ENCODE assay signal across 8 cellular contexts in the genomic region with DNA sequence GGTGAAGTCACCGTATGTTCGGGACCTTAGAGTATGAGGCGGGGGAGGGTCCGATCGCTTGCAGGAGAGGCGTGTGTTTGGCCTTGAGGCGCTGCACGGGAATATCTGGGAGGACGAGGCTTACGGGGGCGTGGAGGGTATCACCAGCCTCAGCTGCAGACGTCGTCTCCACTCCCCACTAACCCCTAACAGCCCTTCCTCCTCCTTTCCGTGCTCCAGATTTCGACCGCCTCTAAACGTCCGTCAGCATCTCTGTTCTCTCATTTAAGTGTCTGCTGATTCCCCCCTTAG. TPM values are rescaled to one million over a fixed set of nuclear protein-coding genes. Genes with fewer than 3 reads are reported as not detected.
DNase-seq lines count a peak whose midpoint lies in the region; ATAC-seq, FAIRE-seq and TF ChIP-seq lines count a peak whose summit lies in the region.

No MANE protein-coding gene starts in this region.

- H2AFZ ChIP-seq in mesenchymal stem cell (ENCODE audit: low read depth, low read length) = peak overlapping the region; percentile 73

- H4K91ac ChIP-seq in mesenchymal stem cell (ENCODE audit: low read length) = no peak overlapping the region

- H3K9ac ChIP-seq in mesenchymal stem cell (ENCODE audit: low read length) = peak overlapping the region; percentile 91

- H2BK12ac ChIP-seq in mesenchymal stem cell (ENCODE audit: low read length in 2 of 2) = no peak overlapping the region

- H2AK5ac ChIP-seq in mesenchymal stem cell (ENCODE audit: low read length, severe bottlenecking) = no peak overlapping the region

- peaks cover 9% of the 10 kb centered on the region for H3K27me3 Mint-ChIP-seq in CD4-positive, CD25-positive, alpha-beta regulatory T cell

- peak overlapping the region; percentile 94 to 99 (median 94) for H3K4me3 Mint-ChIP-seq in CD4-positive, CD25-positive, alpha-beta regulatory T cell

- peak overlapping the region in 1 of 2 experiments; percentile 71 for H3K14ac ChIP-seq in mesenchymal stem cell (ENCODE audit: low read length in 2 of 2)

- H2BK5ac ChIP-seq in mesenchymal stem cell (ENCODE audit: low read depth, low read length, poor library complexity, severe bottlenecking) = no peak overlapping the region

- H4K8ac ChIP-seq in mesenchymal stem cell (ENCODE audit: low read length) = no peak overlapping the region

- H3K4me2 ChIP-seq in mesenchymal stem cell (ENCODE audit: low read length, poor library complexity, severe bottlenecking) = peak overlapping the region; percentile 57

- FAIRE-seq in bronchial epithelial cell (lab: Jason Lieb, UNC) = no peak

- H3K36me3 ChIP-seq in CD4-positive, CD25-positive, alpha-beta regulatory T cell (ENCODE audit: control insufficient read depth, insufficient read depth, low read length) = peaks cover 14% of the 10 kb centered on the region
- H3K36me3 ChIP-seq in bronchial epithelial cell (ENCODE audit: control insufficient read depth, insufficient read depth, low read length) (peaks cover 4% of the 10 kb centered on the region), mesenchymal stem cell (ENCODE audit: control insufficient read depth in 1 of 2, insufficient read depth in 2 of 2, low read depth in 1 of 2, low read length in 2 of 2) (peaks cover 17 to 22% of the 10 kb centered on the region in 2 experiments)

- WGBS in mesenchymal stem cell = 0% methylated on average over 8 of the region's 18 CpGs

- no peak for DNase-seq in CD4-positive, CD25-positive, alpha-beta regulatory T cell
- DNase-seq in HuH-7 (ENCODE audit: low spot score) = peak; percentile 32
- no peak for DNase-seq in bronchial epithelial cell (ENCODE audit: low read depth)
- no peak for DNase-seq in mesenchymal stem cell
- DNase-seq in cerebellar cortex (ENCODE audit: low spot score) = no peak

- H2BK15ac ChIP-seq in mesenchymal stem cell (ENCODE audit: low read depth, poor library complexity, severe bottlenecking) = no peak overlapping the region

- no peaks in the 10 kb centered on the region for H3K27me3 ChIP-seq in CD4-positive, CD25-positive, alpha-beta regulatory T cell (ENCODE audit: control insufficient read depth, insufficient read depth, low read length)
- no peaks in the 10 kb centered on the region for H3K27me3 ChIP-seq in bronchial epithelial cell (ENCODE audit: control insufficient read depth, insufficient read depth, low read length)
- no peaks in the 10 kb centered on the region for H3K27me3 ChIP-seq in mesenchymal stem cell (ENCODE audit: control insufficient read depth in 1 of 2, insufficient read depth in 1 of 2, low read length in 2 of 2)

- no peak for ATAC-seq in CD4-positive, CD25-positive, alpha-beta regulatory T cell (ENCODE audit: low read depth in 2 of 2)
- no peak for ATAC-seq in GM21447 (IDR thresholded peaks at IDR 0.05; ENCODE audit: unreplicated experiment)
- ATAC-seq in HG03175 (IDR thresholded peaks at IDR 0.05; ENCODE audit: unreplicated experiment) = no peak
- no peak for ATAC-seq in activated CD4-positive, CD25-positive, alpha-beta regulatory T cell treated with anti-CD3 and anti-CD28 coated beads, Interleukin-2, amount 50 U/mL, for 24 hours

- peaks cover 15% of the 10 kb centered on the region for H3K4me1 ChIP-seq in CD4-positive, CD25-positive, alpha-beta regulatory T cell (ENCODE audit: control insufficient read depth, insufficient read depth, low read length, poor library complexity, severe bottlenecking)
- H3K4me1 ChIP-seq in mesenchymal stem cell (ENCODE audit: control insufficient read depth, insufficient read depth, low read depth, low read length) = peaks cover 5% of the 10 kb centered on the region

- peaks cover 0 to 4% (median 1%) of the 10 kb centered on the region in 7 donors for H3K9me3 Mint-ChIP-seq in CD4-positive, CD25-positive, alpha-beta regulatory T cell

- peak overlapping the region in 1 of 2 experiments; percentile 98 for H3K18ac ChIP-seq in mesenchymal stem cell (ENCODE audit: low read depth in 1 of 2, low read length in 2 of 2)

- H3K79me1 ChIP-seq in mesenchymal stem cell (replicated peaks; ENCODE audit: low read length, poor library complexity, severe bottlenecking) = peaks cover 6% of the 10 kb centered on the region

- no peak overlapping the region for H2BK120ac ChIP-seq in mesenchymal stem cell (ENCODE audit: low read depth, low read length)

- peak overlapping the region; percentile 78 for H3K27ac ChIP-seq in CD4-positive, CD25-positive, alpha-beta regulatory T cell (ENCODE audit: insufficient read depth, low read length, poor library complexity, severe bottlenecking)
- H3K27ac ChIP-seq in mesenchymal stem cell (ENCODE audit: low read length, poor library complexity, severe bottlenecking) = no peak overlapping the region

- peak overlapping the region; percentile 76 for H3K4me3 ChIP-seq in CD4-positive, CD25-positive, alpha-beta regulatory T cell (ENCODE audit: low read depth, low read length)
- H3K4me3 ChIP-seq in bronchial epithelial cell (ENCODE audit: low read depth, low read length) = peak overlapping the region; percentile 98
- H3K4me3 ChIP-seq in mesenchymal stem cell (ENCODE audit: insufficient read depth in 1 of 2, low read depth in 1 of 2, low read length in 2 of 2) = peak overlapping the region; percentile 89 to 90

- TF ChIP-seq CTCF in bronchial epithelial cell (IDR thresholded peaks at IDR 0.05; ENCODE audit: insufficient read depth, low read length, severe bottlenecking) = no peak

- peak overlapping the region; percentile 93 to 95 (median 95) for H3K27ac Mint-ChIP-seq in CD4-positive, CD25-positive, alpha-beta regulatory T cell

- H3K36me3 Mint-ChIP-seq in CD4-positive, CD25-positive, alpha-beta regulatory T cell = peaks cover 19% of the 10 kb centered on the region

- H3K9me3 ChIP-seq in CD4-positive, CD25-positive, alpha-beta regulatory T cell (ENCODE audit: control insufficient read depth in 2 of 2, low read length in 2 of 2) = no peaks in the 10 kb centered on the region
- no peaks in the 10 kb centered on the region for H3K9me3 ChIP-seq in mesenchymal stem cell (ENCODE audit: control insufficient read depth, low read length)

- H3K4me1 Mint-ChIP-seq in CD4-positive, CD25-positive, alpha-beta regulatory T cell = peaks cover 9 to 41% (median 28%) of the 10 kb centered on the region in 4 donors

- peak overlapping the region in 1 of 2 experiments; percentile 96 for H3K4ac ChIP-seq in mesenchymal stem cell (ENCODE audit: low read depth in 1 of 2, low read length in 2 of 2)

- no peak overlapping the region for H3K23ac ChIP-seq in mesenchymal stem cell (ENCODE audit: low read length in 2 of 2)

RNA-seq across cellular contexts. Expression of gene ZNF12, which starts 23.5 kb away (rescaled TPM):
- total RNA-seq in CD4-positive, CD25-positive, alpha-beta regulatory T cell = 27.0 TPM
- 10 to 100 TPM; 17.8 to 27.6 (median 23.2) TPM for polyA plus RNA-seq in CD4-positive, CD25-positive, alpha-beta regulatory T cell
- total RNA-seq in bronchial epithelial cell = 12.6 and 16.4 TPM in 2 replicates
- 8.9 TPM for polyA plus RNA-seq in mesenchymal stem cell (2013, experiment 1 of 2)
- polyA plus RNA-seq in mesenchymal stem cell (2013, experiment 2 of 2) = 9.4 TPM

RNA-seq across cellular contexts. Expression of gene RSPH10B2, which starts 23.6 kb away (rescaled TPM):
- total RNA-seq in CD4-positive, CD25-positive, alpha-beta regulatory T cell = 0.39 TPM
- not detected for polyA plus RNA-seq in CD4-positive, CD25-positive, alpha-beta regulatory T cell
- 0.51 TPM in 1 of 2 replicates, not detected in the other for total RNA-seq in bronchial epithelial cell
- not detected for polyA plus RNA-seq in mesenchymal stem cell (2013, experiment 1 of 2)
- polyA plus RNA-seq in mesenchymal stem cell (2013, experiment 2 of 2) = 0.08 TPM
